Comparison of ENCODE assay signal across 24 cellular contexts in the genomic region with DNA sequence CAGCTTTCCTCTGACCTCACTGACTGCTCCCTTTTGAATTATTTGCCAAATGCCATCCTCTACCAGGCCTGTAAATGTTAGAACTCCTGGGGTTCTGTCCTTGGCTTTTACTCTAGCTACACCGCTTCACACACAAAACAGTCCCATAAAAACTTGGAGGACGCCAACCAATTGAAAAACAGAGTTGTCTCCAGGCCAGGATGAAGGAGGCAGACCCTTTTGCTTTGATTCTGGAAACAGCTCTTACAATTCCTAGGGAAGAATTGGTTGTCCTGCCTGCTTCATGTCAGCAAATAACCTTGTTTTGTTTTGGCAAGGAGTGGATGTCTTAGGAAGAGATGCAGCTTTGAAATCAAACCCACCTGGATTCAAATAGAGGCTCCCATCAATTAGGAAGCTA.
"Had no signal": no experiment of that assay in that cellular context is flagged by ENCODE, and none has a peak within 500 bp of the region (broad histone marks: within the 10 kb centered on the region; RNA-seq: fewer than 3 reads in every experiment).

No MANE protein-coding gene starts in this region.

- H3K36me3 Mint-ChIP-seq: naive B cell; naive thymus-derived CD8-positive, alpha-beta T cell; natural killer cell treated with Interleukin-12 subunit alpha and Interleukin-12 subunit beta and Interleukin-15 and Interleukin-18, amount 100 ng/mL, for 72 hours; stimulated activated memory B cell treated with anti-CD40 and anti-IgM and Interleukin-4, amounts not matched to agents 10 μg/mL and 1 μg/mL and 100 μg/mL, for 72 hours; type B pancreatic cell had no signal

- H3K27me3 Mint-ChIP-seq: naive B cell; naive thymus-derived CD8-positive, alpha-beta T cell; natural killer cell treated with Interleukin-12 subunit alpha and Interleukin-12 subunit beta and Interleukin-15 and Interleukin-18, amount 100 ng/mL, for 72 hours; progenitor cell of endocrine pancreas; stimulated activated memory B cell treated with anti-CD40 and anti-IgM and Interleukin-4, amounts not matched to agents 10 μg/mL and 1 μg/mL and 100 μg/mL, for 72 hours; stimulated activated naive CD8-positive, alpha-beta T cell treated with anti-CD3 and anti-CD28 coated beads, Interleukin-15, amount 100 ng/mL, for 72 hours; type B pancreatic cell had no signal

- DNase-seq: naive B cell; naive thymus-derived CD8-positive, alpha-beta T cell; nucleus accumbens; pancreas; psoas muscle; right cardiac atrium; spleen; stimulated activated CD4-positive, alpha-beta T cell treated with anti-CD3 and anti-CD28 coated beads, Interleukin-12 subunit alpha, Interleukin-12 subunit beta, amount 100 ng/mL, for 4 hours; stimulated activated CD4-positive, alpha-beta T cell treated with anti-CD3 and anti-CD28 coated beads, Interleukin-1b, Interleukin-23, amount 100 ng/mL, for 48 hours; stimulated activated CD4-positive, alpha-beta T cell treated with anti-CD3 and anti-CD28 coated beads, Interleukin-4, amount 100 ng/mL, for 1 hour; stimulated activated CD4-positive, alpha-beta T cell treated with anti-CD3 and anti-CD28 coated beads, Interleukin-4, amount 100 ng/mL, for 4 hours; stimulated activated CD8-positive, alpha-beta memory T cell treated with anti-CD3 and anti-CD28 coated beads, Interleukin-4, amount 100 ng/mL, for 48 hours; stimulated activated naive CD4-positive, alpha-beta T cell; stimulated activated naive CD8-positive, alpha-beta T cell treated with anti-CD3 and anti-CD28 coated beads, Interleukin-15, amount 100 ng/mL, for 72 hours; stimulated activated naive CD8-positive, alpha-beta T cell treated with anti-CD3 and anti-CD28 coated beads, Interleukin-15, Interleukin-2, amounts not matched to agents 100 U/mL and 50 U/mL, for 24 hours; testis; tibial artery; transverse colon; upper lobe of right lung; uterus had no signal

- H3K4me1 Mint-ChIP-seq: naive B cell; naive thymus-derived CD8-positive, alpha-beta T cell; stimulated activated memory B cell treated with anti-CD40 and anti-IgM and Interleukin-4, amounts not matched to agents 10 μg/mL and 1 μg/mL and 100 μg/mL, for 72 hours; stimulated activated naive CD8-positive, alpha-beta T cell treated with anti-CD3 and anti-CD28 coated beads, Interleukin-15, amount 100 ng/mL, for 72 hours had no signal

- H3K27ac Mint-ChIP-seq: naive B cell; naive thymus-derived CD8-positive, alpha-beta T cell; natural killer cell treated with Interleukin-12 subunit alpha and Interleukin-12 subunit beta and Interleukin-15 and Interleukin-18, amount 100 ng/mL, for 72 hours; progenitor cell of endocrine pancreas; stimulated activated memory B cell treated with anti-CD40 and anti-IgM and Interleukin-4, amounts not matched to agents 10 μg/mL and 1 μg/mL and 100 μg/mL, for 72 hours; stimulated activated naive CD8-positive, alpha-beta T cell treated with anti-CD3 and anti-CD28 coated beads, Interleukin-15, amount 100 ng/mL, for 72 hours; type B pancreatic cell had no signal

- H3K4me3 Mint-ChIP-seq: naive B cell; naive thymus-derived CD8-positive, alpha-beta T cell; natural killer cell treated with Interleukin-12 subunit alpha and Interleukin-12 subunit beta and Interleukin-15 and Interleukin-18, amount 100 ng/mL, for 72 hours; stimulated activated memory B cell treated with anti-CD40 and anti-IgM and Interleukin-4, amounts not matched to agents 10 μg/mL and 1 μg/mL and 100 μg/mL, for 72 hours; stimulated activated naive CD8-positive, alpha-beta T cell treated with anti-CD3 and anti-CD28 coated beads, Interleukin-15, amount 100 ng/mL, for 72 hours; type B pancreatic cell had no signal
